ENCODE assay signal across 1 cellular context in genomic region chr6:136249811-136250685, GRCh38.
TF ChIP-seq lines count a peak whose summit lies in the region.

Gene MTFR2 (minus strand): TSS chr6:136250311. CDS start chr6:136249099, 1,212 bp downstream.

TF ChIP-seq in K562, 482 proteins besides CTCF, POLR2A, EP300 and RAD21 (continued from another document and continues in another):
- TF ChIP-seq STAT6 (CRISPR knock-in tag; IDR thresholded peaks at IDR 0.05) (no peak; the same call in 1 of the 2 replicates), CBFA2T3 (IDR thresholded peaks at IDR 0.05) (no peak), CEBPG (CRISPR knock-in tag; IDR thresholded peaks at IDR 0.05) (peak; percentile 41; the same call in 1 of the 2 replicates), CEBPG (tag; conservative IDR thresholded peaks at IDR 0.05 in 1 of 2, IDR thresholded peaks at IDR 0.05 in 1 of 2) (no peak; a peak in 1 of 4 replicates), ZNF407 (IDR thresholded peaks at IDR 0.05; ENCODE audit: low read depth) (peak; percentile 93), POLR3G (IDR thresholded peaks at IDR 0.05; ENCODE audit: extremely low read depth, insufficient read length, insufficient replicate concordance) (no peak), HDAC6 (IDR thresholded peaks at IDR 0.05; ENCODE audit: low read depth, low read length) (no peak), FOXO4 (CRISPR knock-in tag; IDR thresholded peaks at IDR 0.05) (peak; percentile 70; the same call in 1 of the 2 replicates), ZBTB43 (CRISPR knock-in tag; IDR thresholded peaks at IDR 0.05) (no peak), ZNF24 (IDR thresholded peaks at IDR 0.05) (peak; percentile 68), E2F3 (CRISPR knock-in tag; IDR thresholded peaks at IDR 0.05) (peak; percentile 72; the same call in 1 of the 2 replicates), TCF15 (CRISPR knock-in tag; IDR thresholded peaks at IDR 0.05) (no peak), GATAD2B (IDR thresholded peaks at IDR 0.05; ENCODE audit: borderline replicate concordance) (peak; percentile 100), RBM15 (IDR thresholded peaks at IDR 0.05; ENCODE audit: insufficient read depth, low read length) (no peak), ZBTB5 (IDR thresholded peaks at IDR 0.05) (peak; percentile 7; the same call in 1 of the 2 replicates), NCOA6 (IDR thresholded peaks at IDR 0.05) (no peak), ERF (CRISPR knock-in tag; IDR thresholded peaks at IDR 0.05) (peak; percentile 72; the same call in 1 of the 2 replicates), DNMT1 (IDR thresholded peaks at IDR 0.05) (peak; percentile 97; the same call in 1 of the 2 replicates), XRCC4 (IDR thresholded peaks at IDR 0.05; ENCODE audit: extremely low read depth, insufficient read depth, insufficient read length) (no peak), CCNT2 (IDR thresholded peaks at IDR 0.05; ENCODE audit: borderline replicate concordance, extremely low read depth, insufficient read length, low read depth, low read length) (peak; percentile 37), TRIM25 (IDR thresholded peaks at IDR 0.05; ENCODE audit: borderline replicate concordance) (no peak), ILK (tag; IDR thresholded peaks at IDR 0.05; ENCODE audit: borderline replicate concordance, low read depth) (no peak), FOXJ3 (CRISPR knock-in tag; IDR thresholded peaks at IDR 0.05) (no peak), BACH1 (tag; IDR thresholded peaks at IDR 0.05) (no peak), CHD4 (IDR thresholded peaks at IDR 0.05; ENCODE audit: insufficient read depth, insufficient replicate concordance, low read depth, low read length, poor library complexity, severe bottlenecking) (no peak), NFXL1 (CRISPR knock-in tag; IDR thresholded peaks at IDR 0.05) (no peak), ZNF77 (CRISPR knock-in tag; IDR thresholded peaks at IDR 0.05) (no peak), MCM2 (IDR thresholded peaks at IDR 0.05; ENCODE audit: low read depth) (no peak), ZNF143 (CRISPR knock-in tag; IDR thresholded peaks at IDR 0.05) (peak; percentile 57; the same call in 1 of the 2 replicates), HLTF (IDR thresholded peaks at IDR 0.05) (no peak; the same call in 1 of the 2 replicates), KLF6 (CRISPR knock-in tag; IDR thresholded peaks at IDR 0.05; ENCODE audit: borderline replicate concordance) (peak; percentile 54; the same call in 1 of the 2 replicates), ZBTB9 (CRISPR knock-in tag; IDR thresholded peaks at IDR 0.05) (peak; percentile 80; the same call in 1 of the 2 replicates), FOXK2 (conservative IDR thresholded peaks at IDR 0.05 in 1 of 2, IDR thresholded peaks at IDR 0.05 in 1 of 2; ENCODE audit: low read depth in 2 of 2) (peak; percentile 94 to 95), JUN (IDR thresholded peaks at IDR 0.05; ENCODE audit: borderline replicate concordance, low read depth, low read length) (peak; percentile 81), JUN (CRISPR knock-in tag; IDR thresholded peaks at IDR 0.05; ENCODE audit: borderline replicate concordance) (peak; percentile 79; the same call in 1 of the 2 replicates), HNRNPH1 (optimal IDR thresholded peaks at IDR 0.05; ENCODE audit: low read depth, low read length) (no peak), FOXP4 (CRISPR knock-in tag; IDR thresholded peaks at IDR 0.05; ENCODE audit: borderline replicate concordance) (no peak)
